1 cellular context compared by ENCODE assay signal in genomic region chr9:35646583-35647265, GRCh38.
TF ChIP-seq lines count a peak whose summit lies in the region.

No MANE protein-coding gene starts in this region.

TF ChIP-seq in K562, 482 proteins besides CTCF, POLR2A, EP300 and RAD21 (continued from another document):
- TF ChIP-seq MYBL2 (IDR thresholded peaks at IDR 0.05; ENCODE audit: low read depth) (no peak), MYBL2 (CRISPR knock-in tag; IDR thresholded peaks at IDR 0.05; ENCODE audit: borderline replicate concordance) (no peak), POLR2AphosphoS2 (IDR thresholded peaks at IDR 0.05; ENCODE audit: low read length) (no peak)
